1 cellular context compared by ENCODE assay signal in genomic region chr12:25957898-25958253, GRCh38.
TF ChIP-seq lines count a peak whose summit lies in the region.

No MANE protein-coding gene starts in this region.

TF ChIP-seq in IMR-90, 13 proteins besides CTCF, POLR2A, EP300 and RAD21 (continued from another document):
- no peak for TF ChIP-seq SMC3 (IDR thresholded peaks at IDR 0.05; ENCODE audit: low read depth, low read length)
- no peak; the same call in 1 of the 2 replicates for TF ChIP-seq MAZ (IDR thresholded peaks at IDR 0.05; ENCODE audit: borderline replicate concordance, low read depth, low read length)
